In the genomic region with DNA sequence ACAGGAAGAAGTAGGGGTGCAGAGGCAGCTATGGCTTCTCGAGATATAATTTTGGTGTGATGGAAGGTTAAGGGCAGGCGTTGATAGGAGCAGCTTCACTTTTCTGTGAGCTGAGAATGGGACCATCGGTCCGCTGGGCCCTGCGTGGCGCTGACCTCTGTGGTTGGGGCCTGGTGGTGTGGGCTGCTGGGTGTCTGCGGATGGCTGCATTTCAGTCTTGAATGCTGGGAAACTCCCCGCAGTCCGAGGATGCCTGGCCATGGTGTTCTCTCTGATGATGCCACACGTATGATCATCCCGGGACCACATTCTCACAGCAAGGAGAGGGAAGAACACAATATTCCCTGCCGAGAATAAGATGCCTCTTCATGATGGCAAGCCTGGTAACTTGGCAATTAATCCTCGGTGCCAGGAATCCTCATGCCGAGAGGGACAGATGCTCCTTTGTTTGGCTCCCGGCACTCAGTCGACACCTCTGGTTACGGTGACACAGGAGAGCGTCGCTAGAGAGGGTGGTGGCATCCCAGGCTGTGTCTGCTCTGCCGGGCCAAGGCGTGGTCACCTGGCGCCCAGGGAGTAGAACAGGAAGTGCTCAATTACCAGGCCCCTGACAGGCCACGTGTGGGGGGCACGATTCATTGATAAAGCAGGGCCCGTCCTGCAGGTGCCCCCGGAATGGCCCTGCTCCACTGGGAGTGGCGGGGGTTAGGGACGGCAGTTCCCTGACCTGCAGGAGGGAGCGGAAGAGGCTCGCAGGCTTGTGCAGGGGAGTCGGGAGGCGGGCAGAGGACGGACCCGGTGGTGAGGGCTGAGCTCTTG, we compare ENCODE assay signal across 21 cellular contexts.
DNase-seq lines count a peak whose midpoint lies in the region; TF ChIP-seq lines count a peak whose summit lies in the region.
"Had no signal": no experiment of that assay in that cellular context is flagged by ENCODE, and none has a peak within 500 bp of the region (broad histone marks: within the 10 kb centered on the region; RNA-seq: fewer than 3 reads in every experiment).

No MANE protein-coding gene starts in this region.

- DNase-seq in NCI-H146 (lab: John Stamatoyannopoulos, UW), result peak; percentile 60
- DNase-seq in NCI-H146 treated with DMSO at 0.1 percent for 48 hours (lab: John Stamatoyannopoulos, UW; ENCODE audit: unreplicated experiment), result no peak
- DNase-seq in cardiac septum (ENCODE audit: low spot score), result peak; percentile 56
- no peak for DNase-seq in left ventricle myocardium inferior
- peak; percentile 35 for DNase-seq in islet precursor cell
- DNase-seq in spleen, result peak; percentile 64
- no peak for DNase-seq in coronary artery (ENCODE audit: low spot score)
- no peak for DNase-seq in anterior cingulate cortex (lab: John Stamatoyannopoulos, UW)
- DNase-seq: activated CD4-positive, alpha-beta T cell treated with anti-CD3 and anti-CD28 coated beads for 4 hours; brain microvascular endothelial cell; CD4-positive, alpha-beta memory T cell; DMS53; GDM1; HCEC 1CT; MG63; NCI-H1417 treated with DMSO at 0.1 percent for 48 hours; NCI-H226; PC-9; stimulated activated CD4-positive, alpha-beta T cell treated with anti-CD3 and anti-CD28 coated beads, Interleukin-12 subunit alpha, Interleukin-12 subunit beta, amount 100 ng/mL, for 4 hours; transverse colon had no signal

- intact Hi-C loops in cardiac septum (cut with DNase I), result no loop called here
- intact Hi-C loops in left ventricle myocardium inferior (cut with micrococcal nuclease), result no loop called here
- intact Hi-C loops in spleen (cut with DNase I; ENCODE audit: low total_unique reads), result no loop called here

- H3K4me3 ChIP-seq in left ventricle myocardium inferior (no peak overlapping the region), spleen (no peak overlapping the region), coronary artery (no peak overlapping the region)
- H3K4me3 ChIP-seq: MG63, PC-9, transverse colon had no signal

- no peaks in the 10 kb centered on the region for H3K36me3 ChIP-seq in left ventricle myocardium inferior
- no peaks in the 10 kb centered on the region for H3K36me3 ChIP-seq in spleen
- H3K36me3 ChIP-seq: brain microvascular endothelial cell, MG63, transverse colon had no signal

- H3K27me3 ChIP-seq in left ventricle myocardium inferior (ENCODE audit: low read depth), result no peaks in the 10 kb centered on the region
- peaks cover 0 to under 1% (median 0%) of the 10 kb centered on the region in 7 donors for H3K27me3 ChIP-seq in spleen (replicated peaks in 1 of 7)
- H3K27me3 ChIP-seq: brain microvascular endothelial cell, MG63, transverse colon had no signal

- H3K4me1 ChIP-seq in left ventricle myocardium inferior, result peaks cover 5% of the 10 kb centered on the region
- H3K4me1 ChIP-seq in spleen, result no peaks in the 10 kb centered on the region
- H3K4me1 ChIP-seq: transverse colon had no signal

- no peak for TF ChIP-seq CTCF in left ventricle myocardium inferior (IDR thresholded peaks at IDR 0.05; ENCODE audit: borderline replicate concordance)
- TF ChIP-seq CTCF in spleen (IDR thresholded peaks at IDR 0.05 in 8 of 11, conservative IDR thresholded peaks at IDR 0.05 in 3 of 11), result no peak
- TF ChIP-seq CTCF in coronary artery (IDR thresholded peaks at IDR 0.05), result no peak

- WGBS in spleen, 5 donors, result 86 to 90% (median 88%) methylated on average over 18 to 34 of the region's 34 CpGs

- H3K27ac ChIP-seq in left ventricle myocardium inferior (replicated peaks), result no peak overlapping the region
- H3K27ac ChIP-seq in spleen, result no peak overlapping the region
- H3K27ac ChIP-seq in coronary artery, result no peak overlapping the region
- H3K27ac ChIP-seq: 22Rv1, brain microvascular endothelial cell, PC-9, transverse colon had no signal

- TF ChIP-seq POLR2A in spleen (IDR thresholded peaks at IDR 0.05), result no peak

- H3K9me3 ChIP-seq in left ventricle myocardium inferior (replicated peaks), result no peaks in the 10 kb centered on the region
- H3K9me3 ChIP-seq in spleen, result no peaks in the 10 kb centered on the region
- H3K9me3 ChIP-seq: MG63, transverse colon had no signal

Comparison
In these comparisons a context has a peak if more than half of its experiments do, and no peak if none do; other contexts are left out.
1. DNase-seq: peak in NCI-H146 (single experiment), cardiac septum (single experiment), islet precursor cell (single experiment) and spleen (single experiment); none in NCI-H146 treated with DMSO at 0.1 percent for 48 hours (single experiment), left ventricle myocardium inferior (single experiment), coronary artery (single experiment) and anterior cingulate cortex (0 of 58).